Comparison of ENCODE assay signal across 14 cellular contexts in genomic region chr10:14975672-14976273, GRCh38. TPM values are rescaled to one million over a fixed set of nuclear protein-coding genes. Genes with fewer than 3 reads are reported as not detected.
DNase-seq lines count a peak whose midpoint lies in the region; FAIRE-seq and TF ChIP-seq lines count a peak whose summit lies in the region.
"Had no signal": no experiment of that assay in that cellular context is flagged by ENCODE, and none has a peak within 500 bp of the region (broad histone marks: within the 10 kb centered on the region; RNA-seq: fewer than 3 reads in every experiment).

No MANE protein-coding gene starts in this region.

- WGBS in transverse colon (ENCODE audit: low coverage in 1 of 2), 2 donors: 43 to 60% methylated on average over 6 to 21 of the region's 21 CpGs

- H2AFZ ChIP-seq in astrocyte (ENCODE audit: low read depth, low read length): no peak overlapping the region
- no peak overlapping the region for H2AFZ ChIP-seq in neural progenitor cell (replicated peaks)

- peaks cover 35% of the 10 kb centered on the region for H3K27me3 Mint-ChIP-seq in astrocyte (ENCODE audit: low read depth, unreplicated experiment)
- peaks cover 2% of the 10 kb centered on the region for H3K27me3 Mint-ChIP-seq in neural progenitor cell (ENCODE audit: insufficient read depth, low read depth)

- no peaks in the 10 kb centered on the region for H3K79me2 ChIP-seq in astrocyte (ENCODE audit: insufficient read depth, low read length)
- H3K79me2 ChIP-seq in neural progenitor cell (ENCODE audit: low read depth): no peaks in the 10 kb centered on the region

- H3K9me3 Mint-ChIP-seq in astrocyte (ENCODE audit: unreplicated experiment): peaks cover 1% of the 10 kb centered on the region
- no peaks in the 10 kb centered on the region for H3K9me3 Mint-ChIP-seq in neural progenitor cell

- H3K4me3 Mint-ChIP-seq in astrocyte (ENCODE audit: unreplicated experiment): no peak overlapping the region
- no peak overlapping the region for H3K4me3 Mint-ChIP-seq in neural progenitor cell

- TF ChIP-seq EP300 in transverse colon (IDR thresholded peaks at IDR 0.05; ENCODE audit: low read depth): no peak

- no peak for TF ChIP-seq POLR2A in transverse colon (IDR thresholded peaks at IDR 0.05)

- no peak for FAIRE-seq in astrocyte (lab: Jason Lieb, UNC)

- H4K20me1 ChIP-seq in astrocyte (ENCODE audit: insufficient read depth, low read length): no peaks in the 10 kb centered on the region
- H4K20me1 ChIP-seq in neural progenitor cell (ENCODE audit: low read depth): no peaks in the 10 kb centered on the region

- in situ Hi-C loops in transverse colon (cut with MboI; ENCODE audit: low pct_ligation_motif_present in 1 of 4, low pct_unique_long_range_greater_than_20kb in 1 of 4, low sequenced_read_pairs in 3 of 4): no loop called here

- intact Hi-C loops in transverse colon (cut with DNase I; ENCODE audit: low total_unique reads): no loop called here

- H3K4me2 ChIP-seq in astrocyte (ENCODE audit: low read length): no peak overlapping the region
- no peak overlapping the region for H3K4me2 ChIP-seq in neural progenitor cell

- H3K27ac Mint-ChIP-seq in astrocyte (ENCODE audit: unreplicated experiment) (no peak overlapping the region), neural progenitor cell (no peak overlapping the region)

- no peaks in the 10 kb centered on the region for H3K36me3 ChIP-seq in astrocyte (ENCODE audit: insufficient read depth, low read length)
- no peaks in the 10 kb centered on the region for H3K36me3 ChIP-seq in neural progenitor cell
- no peaks in the 10 kb centered on the region for H3K36me3 ChIP-seq in transverse colon
- H3K36me3 ChIP-seq: Peyer's patch, suprapubic skin had no signal

- no peak overlapping the region for H3K9ac ChIP-seq in astrocyte (ENCODE audit: low read length)
- H3K9ac ChIP-seq in neural progenitor cell: no peak overlapping the region

- no peak overlapping the region for H3K4me3 ChIP-seq in HFF-Myc (replicated peaks; ENCODE audit: low read depth, low read length)
- H3K4me3 ChIP-seq in astrocyte (ENCODE audit: insufficient read depth, low read depth, low read length): no peak overlapping the region
- H3K4me3 ChIP-seq in neural progenitor cell: no peak overlapping the region
- no peak overlapping the region for H3K4me3 ChIP-seq in transverse colon
- H3K4me3 ChIP-seq: Peyer's patch, suprapubic skin had no signal

- no peak overlapping the region for H3K27ac ChIP-seq in astrocyte (ENCODE audit: low read depth, low read length)
- no peak overlapping the region for H3K27ac ChIP-seq in neural progenitor cell
- no peak overlapping the region for H3K27ac ChIP-seq in transverse colon
- H3K27ac ChIP-seq: Peyer's patch, suprapubic skin had no signal

- H3F3A ChIP-seq in neural progenitor cell (ENCODE audit: low read depth): no peaks in the 10 kb centered on the region

- TF ChIP-seq CTCF in HFF-Myc (IDR thresholded peaks at IDR 0.05; ENCODE audit: low read depth, low read length, missing control alignments) (peak; percentile 32), astrocyte (IDR thresholded peaks at IDR 0.05; ENCODE audit: insufficient read depth, low read depth, low read length) (peak; percentile 9), neural progenitor cell (IDR thresholded peaks at IDR 0.05) (peak; percentile 35), transverse colon (IDR thresholded peaks at IDR 0.05) (no peak)

- H3K4me1 ChIP-seq in astrocyte (ENCODE audit: insufficient read depth, low read length) (no peaks in the 10 kb centered on the region), neural progenitor cell (no peaks in the 10 kb centered on the region), transverse colon (no peaks in the 10 kb centered on the region)
- H3K4me1 ChIP-seq: Peyer's patch, suprapubic skin had no signal

- H3K27me3 ChIP-seq in astrocyte (ENCODE audit: insufficient read depth, low read length) (no peaks in the 10 kb centered on the region), neural progenitor cell (peaks cover 19% of the 10 kb centered on the region), transverse colon (peaks cover 8% of the 10 kb centered on the region)
- H3K27me3 ChIP-seq: Peyer's patch had no signal

- no peaks in the 10 kb centered on the region for H3K9me3 ChIP-seq in astrocyte (ENCODE audit: insufficient read depth, low read depth, low read length)
- no peaks in the 10 kb centered on the region for H3K9me3 ChIP-seq in neural progenitor cell (ENCODE audit: low read depth)
- no peaks in the 10 kb centered on the region for H3K9me3 ChIP-seq in transverse colon
- H3K9me3 ChIP-seq: suprapubic skin had no signal

- H3K36me3 Mint-ChIP-seq in astrocyte (ENCODE audit: low read depth, unreplicated experiment) (no peaks in the 10 kb centered on the region), neural progenitor cell (no peaks in the 10 kb centered on the region)

- DNase-seq in NCI-H2227 (lab: John Stamatoyannopoulos, UW; ENCODE audit: unreplicated experiment) (peak; percentile 8), NCI-H2227 treated with DMSO at 0.1 percent for 48 hours (lab: John Stamatoyannopoulos, UW) (no peak), HFF-Myc (ENCODE audit: extremely low read depth, low read depth) (no peak), astrocyte (ENCODE audit: low read depth) (no peak), neural progenitor cell (ENCODE audit: low spot score) (no peak), transverse colon (no peak)
- no peak for DNase-seq in central memory CD4-positive, alpha-beta T cell
- no peak for DNase-seq in effector CD4-positive, alpha-beta T cell
- DNase-seq: activated gamma-delta T cell treated with Interleukin-2 at 50 U/mL for 16 hours, caudate nucleus, nucleus accumbens, Peyer's patch, T1000 had no signal

- no peaks in the 10 kb centered on the region for H3K4me1 Mint-ChIP-seq in astrocyte (ENCODE audit: low read depth, unreplicated experiment)
- H3K4me1 Mint-ChIP-seq in neural progenitor cell: no peaks in the 10 kb centered on the region

RNA-seq across cellular contexts. Expression of gene MEIG1, which starts 16.6 kb away (rescaled TPM):
- total RNA-seq in astrocyte: 0.43 and 0.53 TPM in 2 replicates
- not detected in 2 replicates for total RNA-seq in neural progenitor cell (ENCODE audit: low replicate concordance)
- not detected for total RNA-seq in transverse colon
- total RNA-seq: Peyer's patch, suprapubic skin had no signal

RNA-seq across cellular contexts. Expression of gene DCLRE1C, which starts 21.9 kb away (rescaled TPM):
- 8.5 and 10.1 TPM in 2 replicates for total RNA-seq in astrocyte
- total RNA-seq in neural progenitor cell (ENCODE audit: low replicate concordance): 4.5 and 5.3 TPM in 2 replicates
- total RNA-seq in transverse colon: 10 to 100 TPM in 3 of 4 donors, 1 to 10 TPM in 1; 10.0 to 61.3 (median 13.8) TPM

Comparison
In these comparisons a context has a peak if more than half of its experiments do, and no peak if none do; other contexts are left out.
1. CTCF ChIP-seq: peak in HFF-Myc (single experiment), astrocyte (single experiment) and neural progenitor cell (single experiment); none in transverse colon (0 of 5).